12 cellular contexts compared by ENCODE assay signal in genomic region chr4:150004481-150004880, GRCh38.
A peak's percentile ranks its signal among the peaks of the same experiment; 100 is the strongest.
DNase-seq lines count a peak whose midpoint lies in the region; ATAC-seq, FAIRE-seq and TF ChIP-seq lines count a peak whose summit lies in the region.
"Had no signal": no experiment of that assay in that cellular context is flagged by ENCODE, and none has a peak within 500 bp of the region (broad histone marks: within the 10 kb centered on the region; RNA-seq: fewer than 3 reads in every experiment).

No MANE protein-coding gene starts in this region.

- FAIRE-seq in A549 (lab: Jason Lieb, UNC), result no peak

- POLR2A ChIA-PET in A549 (lab: Yijun Ruan, JAX), result interaction anchor here (0.7 to 1.1 kb wide), 2 partner anchors 68 to 213 kb away, joined by 3 read pairs; no protein-coding TSS in a partner anchor

- H3K36me3 ChIP-seq in SK-N-MC (ENCODE audit: insufficient read depth, low read length) (no peaks in the 10 kb centered on the region), mesodermal cell (ENCODE audit: control insufficient read depth, insufficient read depth, low read length) (no peaks in the 10 kb centered on the region), adrenal gland (replicated peaks in 1 of 2) (no peaks in the 10 kb centered on the region)

- H3K4me3 ChIP-seq in A549 (no peak overlapping the region), SK-N-MC (peak overlapping the region; percentile 2; the same call in 1 of the 2 replicates), fibroblast of the aortic adventitia (ENCODE audit: low read depth, low read length) (no peak overlapping the region), mesodermal cell (ENCODE audit: extremely low read depth, insufficient read depth, low read length, poor library complexity, severe bottlenecking) (no peak overlapping the region), adrenal gland (no peak overlapping the region)
- H3K4me3 ChIP-seq: body of pancreas had no signal

- H3K9me3 ChIP-seq in A549, result no peaks in the 10 kb centered on the region
- no peaks in the 10 kb centered on the region for H3K9me3 ChIP-seq in SK-N-MC (ENCODE audit: low read depth, low read length)
- H3K9me3 ChIP-seq in mesodermal cell (ENCODE audit: control insufficient read depth, low read length), result no peaks in the 10 kb centered on the region
- no peaks in the 10 kb centered on the region for H3K9me3 ChIP-seq in adrenal gland (replicated peaks in 1 of 3)
- H3K9me3 ChIP-seq: body of pancreas had no signal

- TF ChIP-seq RAD21 in A549 (conservative IDR thresholded peaks at IDR 0.05 in 1 of 2, IDR thresholded peaks at IDR 0.05 in 1 of 2), result no peak

- CTCF ChIA-PET in A549 (lab: Yijun Ruan, JAX), result interaction anchor here (0.6 to 2.1 kb wide), 4 partner anchors 14 to 239 kb away, joined by 3 to 12 read pairs (median 6); no protein-coding TSS in a partner anchor

- DNase-seq in A549 (ENCODE audit: low read depth in 1 of 2, low spot score in 1 of 2), result peak in 1 of 2 experiments; percentile 49
- no peak for DNase-seq in SK-N-MC (ENCODE audit: low read depth, low spot score)
- DNase-seq in fibroblast of the aortic adventitia (ENCODE audit: low read depth), result peak; percentile 72
- no peak for DNase-seq in DMS53 (lab: John Stamatoyannopoulos, UW)
- no peak for DNase-seq in COR-L47 (lab: John Stamatoyannopoulos, UW)
- DNase-seq in adrenal gland, result no peak
- DNase-seq: activated B cell treated with CpG ODN at 0.5 μM for 24 hours; activated T-cell treated with anti-CD3 and anti-CD28 coated beads, Interleukin-2, amount 50 U/mL, for 48 hours; body of pancreas; immature natural killer cell had no signal

- no peaks in the 10 kb centered on the region for H3K27me3 ChIP-seq in adrenal gland
- H3K27me3 ChIP-seq: body of pancreas had no signal

- TF ChIP-seq CTCF in A549 (IDR thresholded peaks at IDR 0.05), result no peak
- TF ChIP-seq CTCF in fibroblast of the aortic adventitia (IDR thresholded peaks at IDR 0.05; ENCODE audit: insufficient read depth, low read length), result no peak
- TF ChIP-seq CTCF in adrenal gland (IDR thresholded peaks at IDR 0.05), result no peak

- 0% methylated on average over 1 of the region's 1 CpG for WGBS in A549 (ENCODE audit: missing lambda C conversion rate)
- 60% methylated on average over 1 of the region's 1 CpG; no CpG with 5 or more reads in 1 of the 2 experiments for WGBS in mesodermal cell (ENCODE audit: insufficient coverage in 2 of 2), 2 experiments
- WGBS in adrenal gland, 4 donors, result 34 to 64% (median 43%) methylated on average over 1 of the region's 1 CpG

- H3K27ac ChIP-seq in A549 (peak overlapping the region; percentile 68 to 88), SK-N-MC (0 out of 2 replicates have a peak overlapping the region, but pooled peaks have one; percentile 26), mesodermal cell (ENCODE audit: low read depth, low read length, severe bottlenecking) (peak overlapping the region; percentile 16), adrenal gland (no peak overlapping the region)
- H3K27ac ChIP-seq: body of pancreas had no signal

- H3K9ac ChIP-seq in SK-N-MC (ENCODE audit: insufficient read length), result peak overlapping the region; percentile 7

- peak overlapping the region; percentile 64 for H3K4me2 ChIP-seq in A549

- H3K4me1 ChIP-seq in A549, result peaks cover 86% of the 10 kb centered on the region
- peaks cover 6% of the 10 kb centered on the region for H3K4me1 ChIP-seq in mesodermal cell (ENCODE audit: control insufficient read depth, insufficient read depth, low read length, poor library complexity, severe bottlenecking)
- peaks cover 0 to 7% of the 10 kb centered on the region in 2 donors for H3K4me1 ChIP-seq in adrenal gland (replicated peaks in 1 of 2)

- 0 out of 5 replicates have a peak, but pooled peaks of 1 of the 2 experiments have one; percentile 33 for TF ChIP-seq EP300 in A549 (IDR thresholded peaks at IDR 0.05)

- peak; percentile 42 to 69; a peak in 4 of 6 replicates for ATAC-seq in A549
- ATAC-seq in GM19452 (IDR thresholded peaks at IDR 0.05; ENCODE audit: unreplicated experiment), result no peak
- ATAC-seq: body of pancreas had no signal

- TF ChIP-seq POLR2A in A549 (IDR thresholded peaks at IDR 0.05; ENCODE audit: low read length), result no peak
- no peak for TF ChIP-seq POLR2A in adrenal gland (IDR thresholded peaks at IDR 0.05)

- intact Hi-C loops in adrenal gland (cut with DNase I), result loop anchor here (10.0 kb wide), 2 partner anchors 210 to 240 kb away; no protein-coding TSS in a partner anchor

TF ChIP-seq in A549, 52 proteins besides CTCF, POLR2A, EP300 and RAD21:
- TF ChIP-seq HMGXB4 (CRISPR knock-in tag; IDR thresholded peaks at IDR 0.05; ENCODE audit: borderline replicate concordance) (no peak), ELK1 (IDR thresholded peaks at IDR 0.05; ENCODE audit: low read depth, low read length) (no peak), PBX3 (IDR thresholded peaks at IDR 0.05) (no peak), POLR2AphosphoS2 (conservative IDR thresholded peaks at IDR 0.05; ENCODE audit: low read length) (no peak), FOSL2 (IDR thresholded peaks at IDR 0.05) (no peak), FOSL2 (CRISPR knock-in tag; IDR thresholded peaks at IDR 0.05) (peak; percentile 28; the same call in 1 of the 2 replicates), MAFK (IDR thresholded peaks at IDR 0.05; ENCODE audit: partially characterized antibody) (peak; percentile 52), JUNB (IDR thresholded peaks at IDR 0.05) (0 out of 2 replicates have a peak, but pooled peaks have one; percentile 22), GATA3 (IDR thresholded peaks at IDR 0.05; ENCODE audit: borderline replicate concordance) (peak; percentile 58; the same call in 1 of the 2 replicates)

Comparison
In these comparisons a context has a peak if more than half of its experiments do, and no peak if none do; other contexts are left out.
1. H3K27ac ChIP-seq: peak in A549 (2 of 2), SK-N-MC (single experiment) and mesodermal cell (single experiment); none in adrenal gland (0 of 5).